Comparison of ENCODE assay signal across 1 cellular context in the genomic region with DNA sequence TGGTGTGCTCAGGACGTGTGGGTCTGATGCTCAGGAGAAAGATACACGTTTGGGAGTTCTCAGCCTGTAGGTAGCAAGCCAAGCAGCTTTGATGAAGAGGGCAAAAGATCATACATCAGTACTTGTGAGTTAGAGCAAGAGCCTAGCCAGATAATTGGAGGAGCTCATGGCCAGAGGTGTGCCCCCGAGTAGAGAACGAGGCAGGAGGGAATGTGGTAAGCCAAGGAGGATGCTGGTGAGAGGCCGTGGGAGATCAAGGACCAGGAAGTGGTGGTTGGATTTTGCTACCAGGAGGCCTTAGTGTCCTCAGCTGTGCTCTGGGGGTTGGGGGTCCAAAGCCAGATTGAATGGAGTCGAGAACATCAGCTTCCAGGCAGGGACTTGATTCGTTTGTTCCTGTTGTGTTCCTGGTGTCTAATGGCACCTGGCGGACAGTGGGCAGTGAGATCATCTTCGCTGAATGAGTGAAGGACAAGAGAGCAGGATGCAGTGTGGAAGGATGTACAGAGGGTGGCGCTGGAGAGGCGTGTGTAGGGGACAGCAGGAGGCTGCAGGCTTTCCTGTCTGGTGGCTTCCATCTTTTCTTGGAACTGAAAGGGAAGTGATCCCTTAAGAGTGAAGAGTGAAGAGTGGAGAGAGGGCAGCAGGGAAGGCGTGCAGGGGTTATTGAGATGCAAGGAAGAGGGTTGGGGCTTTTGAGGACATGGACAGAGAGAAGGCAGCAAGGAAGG.
TF ChIP-seq lines count a peak whose summit lies in the region.

No MANE protein-coding gene starts in this region.

TF ChIP-seq in K562, 482 proteins besides CTCF, POLR2A, EP300 and RAD21 (continued from another document):
- TF ChIP-seq, protein P1, sequence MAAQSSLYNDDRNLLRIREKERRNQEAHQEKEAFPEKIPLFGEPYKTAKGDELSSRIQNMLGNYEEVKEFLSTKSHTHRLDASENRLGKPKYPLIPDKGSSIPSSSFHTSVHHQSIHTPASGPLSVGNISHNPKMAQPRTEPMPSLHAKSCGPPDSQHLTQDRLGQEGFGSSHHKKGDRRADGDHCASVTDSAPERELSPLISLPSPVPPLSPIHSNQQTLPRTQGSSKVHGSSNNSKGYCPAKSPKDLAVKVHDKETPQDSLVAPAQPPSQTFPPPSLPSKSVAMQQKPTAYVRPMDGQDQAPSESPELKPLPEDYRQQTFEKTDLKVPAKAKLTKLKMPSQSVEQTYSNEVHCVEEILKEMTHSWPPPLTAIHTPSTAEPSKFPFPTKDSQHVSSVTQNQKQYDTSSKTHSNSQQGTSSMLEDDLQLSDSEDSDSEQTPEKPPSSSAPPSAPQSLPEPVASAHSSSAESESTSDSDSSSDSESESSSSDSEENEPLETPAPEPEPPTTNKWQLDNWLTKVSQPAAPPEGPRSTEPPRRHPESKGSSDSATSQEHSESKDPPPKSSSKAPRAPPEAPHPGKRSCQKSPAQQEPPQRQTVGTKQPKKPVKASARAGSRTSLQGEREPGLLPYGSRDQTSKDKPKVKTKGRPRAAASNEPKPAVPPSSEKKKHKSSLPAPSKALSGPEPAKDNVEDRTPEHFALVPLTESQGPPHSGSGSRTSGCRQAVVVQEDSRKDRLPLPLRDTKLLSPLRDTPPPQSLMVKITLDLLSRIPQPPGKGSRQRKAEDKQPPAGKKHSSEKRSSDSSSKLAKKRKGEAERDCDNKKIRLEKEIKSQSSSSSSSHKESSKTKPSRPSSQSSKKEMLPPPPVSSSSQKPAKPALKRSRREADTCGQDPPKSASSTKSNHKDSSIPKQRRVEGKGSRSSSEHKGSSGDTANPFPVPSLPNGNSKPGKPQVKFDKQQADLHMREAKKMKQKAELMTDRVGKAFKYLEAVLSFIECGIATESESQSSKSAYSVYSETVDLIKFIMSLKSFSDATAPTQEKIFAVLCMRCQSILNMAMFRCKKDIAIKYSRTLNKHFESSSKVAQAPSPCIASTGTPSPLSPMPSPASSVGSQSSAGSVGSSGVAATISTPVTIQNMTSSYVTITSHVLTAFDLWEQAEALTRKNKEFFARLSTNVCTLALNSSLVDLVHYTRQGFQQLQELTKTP (IDR thresholded peaks at IDR 0.05; ENCODE audit: low read depth in 1 of 2, partially characterized antibody in 2 of 2): no peak
- TF ChIP-seq, protein P2, sequence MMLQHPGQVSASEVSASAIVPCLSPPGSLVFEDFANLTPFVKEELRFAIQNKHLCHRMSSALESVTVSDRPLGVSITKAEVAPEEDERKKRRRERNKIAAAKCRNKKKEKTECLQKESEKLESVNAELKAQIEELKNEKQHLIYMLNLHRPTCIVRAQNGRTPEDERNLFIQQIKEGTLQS (IDR thresholded peaks at IDR 0.05): peak; percentile 65
- TF ChIP-seq, protein P2 (CRISPR knock-in tag; conservative IDR thresholded peaks at IDR 0.05): 0 out of 2 replicates have a peak, but pooled peaks have one; percentile 30
- TF ChIP-seq FOXA3 (CRISPR knock-in tag; conservative IDR thresholded peaks at IDR 0.05 in 1 of 2, IDR thresholded peaks at IDR 0.05 in 1 of 2) (0 out of 4 replicates have a peak, but pooled peaks of 1 of the 2 experiments have one; percentile 45), ZNF143 (CRISPR knock-in tag; IDR thresholded peaks at IDR 0.05) (peak; percentile 25; the same call in 1 of the 2 replicates), JUND (IDR thresholded peaks at IDR 0.05; ENCODE audit: borderline replicate concordance, low read depth, low read length) (peak; percentile 66; the same call in 1 of the 2 replicates), JUND (tag; IDR thresholded peaks at IDR 0.05; ENCODE audit: borderline replicate concordance, low read depth, low read length) (peak; percentile 68; the same call in 2 of the 3 replicates), SMAD3 (CRISPR knock-in tag; conservative IDR thresholded peaks at IDR 0.05) (no peak), MYBL2 (IDR thresholded peaks at IDR 0.05; ENCODE audit: low read depth) (no peak), MYBL2 (CRISPR knock-in tag; IDR thresholded peaks at IDR 0.05; ENCODE audit: borderline replicate concordance) (no peak), TOE1 (IDR thresholded peaks at IDR 0.05; ENCODE audit: borderline replicate concordance) (0 out of 2 replicates have a peak, but pooled peaks have one; percentile 16), TOE1 (CRISPR knock-in tag; IDR thresholded peaks at IDR 0.05; ENCODE audit: borderline replicate concordance, low read depth) (no peak), ZNF57 (CRISPR knock-in tag; IDR thresholded peaks at IDR 0.05) (no peak), ZNF444 (CRISPR knock-in tag; IDR thresholded peaks at IDR 0.05) (no peak), FOXK2 (conservative IDR thresholded peaks at IDR 0.05 in 1 of 2, IDR thresholded peaks at IDR 0.05 in 1 of 2; ENCODE audit: low read depth in 2 of 2) (peak in 1 of 2 experiments; percentile 25; a peak in 1 of 4 replicates), ZNF24 (IDR thresholded peaks at IDR 0.05) (peak; percentile 97), YY1 (IDR thresholded peaks at IDR 0.05; ENCODE audit: borderline replicate concordance in 1 of 3, control insufficient read depth in 1 of 3, extremely low read depth in 1 of 3, insufficient read depth in 3 of 3, insufficient read length in 1 of 3, insufficient replicate concordance in 2 of 3, low read depth in 1 of 3, low read length in 2 of 3) (peak in 2 of 3 experiments; percentile 46 to 66), POLR2G (IDR thresholded peaks at IDR 0.05; ENCODE audit: low read depth, low read length) (no peak), JUN (IDR thresholded peaks at IDR 0.05; ENCODE audit: borderline replicate concordance, low read depth, low read length) (0 out of 2 replicates have a peak, but pooled peaks have one; percentile 43), JUN (CRISPR knock-in tag; IDR thresholded peaks at IDR 0.05; ENCODE audit: borderline replicate concordance) (no peak), ETV6 (IDR thresholded peaks at IDR 0.05; ENCODE audit: borderline replicate concordance in 1 of 2, low read depth in 2 of 2, low read length in 1 of 2) (no peak), ETV6 (CRISPR knock-in tag; IDR thresholded peaks at IDR 0.05; ENCODE audit: borderline replicate concordance) (no peak), STAG1 (CRISPR knock-in tag; IDR thresholded peaks at IDR 0.05; ENCODE audit: borderline replicate concordance) (peak; percentile 45; the same call in 1 of the 2 replicates), CREM (IDR thresholded peaks at IDR 0.05; ENCODE audit: low read depth) (peak; percentile 29; the same call in 1 of the 2 replicates), SPI1 (IDR thresholded peaks at IDR 0.05; ENCODE audit: borderline replicate concordance, low read depth, low read length) (peak; percentile 40; the same call in 1 of the 2 replicates)
- TF ChIP-seq, protein P3, sequence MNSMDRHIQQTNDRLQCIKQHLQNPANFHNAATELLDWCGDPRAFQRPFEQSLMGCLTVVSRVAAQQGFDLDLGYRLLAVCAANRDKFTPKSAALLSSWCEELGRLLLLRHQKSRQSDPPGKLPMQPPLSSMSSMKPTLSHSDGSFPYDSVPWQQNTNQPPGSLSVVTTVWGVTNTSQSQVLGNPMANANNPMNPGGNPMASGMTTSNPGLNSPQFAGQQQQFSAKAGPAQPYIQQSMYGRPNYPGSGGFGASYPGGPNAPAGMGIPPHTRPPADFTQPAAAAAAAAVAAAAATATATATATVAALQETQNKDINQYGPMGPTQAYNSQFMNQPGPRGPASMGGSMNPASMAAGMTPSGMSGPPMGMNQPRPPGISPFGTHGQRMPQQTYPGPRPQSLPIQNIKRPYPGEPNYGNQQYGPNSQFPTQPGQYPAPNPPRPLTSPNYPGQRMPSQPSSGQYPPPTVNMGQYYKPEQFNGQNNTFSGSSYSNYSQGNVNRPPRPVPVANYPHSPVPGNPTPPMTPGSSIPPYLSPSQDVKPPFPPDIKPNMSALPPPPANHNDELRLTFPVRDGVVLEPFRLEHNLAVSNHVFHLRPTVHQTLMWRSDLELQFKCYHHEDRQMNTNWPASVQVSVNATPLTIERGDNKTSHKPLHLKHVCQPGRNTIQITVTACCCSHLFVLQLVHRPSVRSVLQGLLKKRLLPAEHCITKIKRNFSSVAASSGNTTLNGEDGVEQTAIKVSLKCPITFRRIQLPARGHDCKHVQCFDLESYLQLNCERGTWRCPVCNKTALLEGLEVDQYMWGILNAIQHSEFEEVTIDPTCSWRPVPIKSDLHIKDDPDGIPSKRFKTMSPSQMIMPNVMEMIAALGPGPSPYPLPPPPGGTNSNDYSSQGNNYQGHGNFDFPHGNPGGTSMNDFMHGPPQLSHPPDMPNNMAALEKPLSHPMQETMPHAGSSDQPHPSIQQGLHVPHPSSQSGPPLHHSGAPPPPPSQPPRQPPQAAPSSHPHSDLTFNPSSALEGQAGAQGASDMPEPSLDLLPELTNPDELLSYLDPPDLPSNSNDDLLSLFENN (IDR thresholded peaks at IDR 0.05; ENCODE audit: low read depth in 2 of 2, low read length in 2 of 2): no peak
- TF ChIP-seq, protein P4, sequence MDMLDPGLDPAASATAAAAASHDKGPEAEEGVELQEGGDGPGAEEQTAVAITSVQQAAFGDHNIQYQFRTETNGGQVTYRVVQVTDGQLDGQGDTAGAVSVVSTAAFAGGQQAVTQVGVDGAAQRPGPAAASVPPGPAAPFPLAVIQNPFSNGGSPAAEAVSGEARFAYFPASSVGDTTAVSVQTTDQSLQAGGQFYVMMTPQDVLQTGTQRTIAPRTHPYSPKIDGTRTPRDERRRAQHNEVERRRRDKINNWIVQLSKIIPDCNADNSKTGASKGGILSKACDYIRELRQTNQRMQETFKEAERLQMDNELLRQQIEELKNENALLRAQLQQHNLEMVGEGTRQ (CRISPR knock-in tag; IDR thresholded peaks at IDR 0.05): no peak
- TF ChIP-seq, protein P5, sequence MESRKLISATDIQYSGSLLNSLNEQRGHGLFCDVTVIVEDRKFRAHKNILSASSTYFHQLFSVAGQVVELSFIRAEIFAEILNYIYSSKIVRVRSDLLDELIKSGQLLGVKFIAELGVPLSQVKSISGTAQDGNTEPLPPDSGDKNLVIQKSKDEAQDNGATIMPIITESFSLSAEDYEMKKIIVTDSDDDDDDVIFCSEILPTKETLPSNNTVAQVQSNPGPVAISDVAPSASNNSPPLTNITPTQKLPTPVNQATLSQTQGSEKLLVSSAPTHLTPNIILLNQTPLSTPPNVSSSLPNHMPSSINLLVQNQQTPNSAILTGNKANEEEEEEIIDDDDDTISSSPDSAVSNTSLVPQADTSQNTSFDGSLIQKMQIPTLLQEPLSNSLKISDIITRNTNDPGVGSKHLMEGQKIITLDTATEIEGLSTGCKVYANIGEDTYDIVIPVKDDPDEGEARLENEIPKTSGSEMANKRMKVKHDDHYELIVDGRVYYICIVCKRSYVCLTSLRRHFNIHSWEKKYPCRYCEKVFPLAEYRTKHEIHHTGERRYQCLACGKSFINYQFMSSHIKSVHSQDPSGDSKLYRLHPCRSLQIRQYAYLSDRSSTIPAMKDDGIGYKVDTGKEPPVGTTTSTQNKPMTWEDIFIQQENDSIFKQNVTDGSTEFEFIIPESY (CRISPR knock-in tag; IDR thresholded peaks at IDR 0.05): peak; percentile 97
